Comparison of ENCODE assay signal across 13 cellular contexts in genomic region chr2:239751719-239752355, GRCh38.
A peak's percentile ranks its signal among the peaks of the same experiment; 100 is the strongest.
DNase-seq lines count a peak whose midpoint lies in the region; ATAC-seq lines count a peak whose summit lies in the region.
"Had no signal": no experiment of that assay in that cellular context is flagged by ENCODE, and none has a peak within 500 bp of the region (broad histone marks: within the 10 kb centered on the region; RNA-seq: fewer than 3 reads in every experiment).

No MANE protein-coding gene starts in this region.

- no peaks in the 10 kb centered on the region for H3K27me3 ChIP-seq in MG63
- H3K27me3 ChIP-seq: ovary had no signal

- no peak overlapping the region for H3K4me3 ChIP-seq in MG63
- H3K4me3 ChIP-seq: ovary had no signal

- no peaks in the 10 kb centered on the region for H3K36me3 ChIP-seq in MG63
- H3K36me3 ChIP-seq: ovary had no signal

- DNase-seq in MG63 (peak; percentile 22), iPS-NIHi7 (ENCODE audit: extremely low spot score) (peak; percentile 37)
- peak; percentile 59 for DNase-seq in activated CD8-positive, alpha-beta memory T cell treated with anti-CD3 and anti-CD28 coated beads, Interleukin-2, amount 50 U/mL, for 48 hours
- peak; percentile 7 to 53 (median 11) for DNase-seq in stimulated activated CD4-positive, alpha-beta T cell treated with anti-CD3 and anti-CD28 coated beads, TNF-alpha, amount 100 ng/mL, for 24 hours (ENCODE audit: low read depth in 3 of 3)
- DNase-seq: foreskin fibroblast, H9, KBM-7 had no signal

- ATAC-seq in GM19395 (IDR thresholded peaks at IDR 0.05; ENCODE audit: unreplicated experiment), result no peak
- ATAC-seq in GM18511 (IDR thresholded peaks at IDR 0.05; ENCODE audit: unreplicated experiment), result no peak
- no peak for ATAC-seq in GM21723 (IDR thresholded peaks at IDR 0.05; ENCODE audit: unreplicated experiment)
- no peak for ATAC-seq in HG03460 (IDR thresholded peaks at IDR 0.05; ENCODE audit: unreplicated experiment)
- ATAC-seq: Panc1 had no signal

- H3K9me3 ChIP-seq in MG63, result no peaks in the 10 kb centered on the region
- H3K9me3 ChIP-seq: ovary had no signal
